Comparison of ENCODE assay signal across 17 cellular contexts in the genomic region with DNA sequence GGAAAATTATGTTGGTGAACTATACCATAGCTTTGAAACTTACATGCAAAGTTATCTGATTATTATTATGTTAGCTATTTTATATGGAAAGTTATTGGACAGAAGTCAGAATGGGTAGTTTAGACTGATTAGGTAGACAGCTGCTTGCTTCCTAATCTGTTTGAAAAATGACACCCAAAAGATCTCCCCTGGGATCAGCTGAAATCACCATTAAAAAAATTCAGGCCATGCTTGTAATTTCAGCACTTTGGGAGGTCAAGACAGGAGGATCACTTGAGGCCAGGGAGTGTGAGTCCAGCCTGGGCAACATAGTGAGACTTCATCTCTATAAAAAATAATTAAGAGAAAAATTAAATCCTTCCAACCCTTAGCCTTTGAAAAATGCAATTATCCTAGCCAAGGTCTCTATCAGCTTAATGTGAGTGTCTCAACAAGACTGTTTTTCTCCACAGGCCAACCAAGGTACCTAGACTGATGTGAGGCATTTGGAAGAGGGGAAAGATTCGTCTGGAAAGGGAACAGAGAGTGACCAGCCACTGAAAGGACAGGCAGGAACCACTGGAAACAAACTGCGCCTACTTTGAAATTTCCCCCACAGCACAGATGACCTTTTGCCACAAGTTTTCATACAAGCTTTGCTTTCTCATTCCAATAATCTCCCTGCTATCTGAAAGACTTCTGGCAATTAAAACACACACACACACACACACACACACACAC.
DNase-seq lines count a peak whose midpoint lies in the region; ATAC-seq and TF ChIP-seq lines count a peak whose summit lies in the region.
"Had no signal": no experiment of that assay in that cellular context is flagged by ENCODE, and none has a peak within 500 bp of the region (broad histone marks: within the 10 kb centered on the region; RNA-seq: fewer than 3 reads in every experiment).

No MANE protein-coding gene starts in this region.

- no peak for ATAC-seq in memory B cell (ENCODE audit: low read depth)
- ATAC-seq in GM21717 (IDR thresholded peaks at IDR 0.05; ENCODE audit: unreplicated experiment), result no peak
- ATAC-seq: A549; CD8-positive, alpha-beta T cell; right lobe of liver had no signal

- no peaks in the 10 kb centered on the region for H3K27me3 ChIP-seq in DOHH2 (ENCODE audit: control insufficient read depth, low read length)
- H3K27me3 ChIP-seq in WERI-Rb-1 (ENCODE audit: insufficient read depth, low read depth, severe bottlenecking), result no peaks in the 10 kb centered on the region
- H3K27me3 ChIP-seq: neutrophil, right lobe of liver, upper lobe of left lung had no signal

- H3K9me3 Mint-ChIP-seq in T-helper 2 cell treated with Interferon-gamma antibody and Interleukin-4, amounts not matched to agents 5 μg/mL and 100 μg/mL, for 36 hours, result no peaks in the 10 kb centered on the region
- H3K9me3 Mint-ChIP-seq in memory B cell, result no peaks in the 10 kb centered on the region
- H3K9me3 Mint-ChIP-seq in CD14-positive monocyte, result peaks cover 0 to under 1% (median 0%) of the 10 kb centered on the region in 7 donors
- H3K9me3 Mint-ChIP-seq: CD8-positive, alpha-beta T cell had no signal

- H3K4me2 ChIP-seq in DOHH2 (ENCODE audit: low read length), result peak overlapping the region; percentile 61
- H3K4me2 ChIP-seq: A549 had no signal

- peaks cover 26% of the 10 kb centered on the region for H3F3A ChIP-seq in DOHH2 (ENCODE audit: control insufficient read depth, insufficient read depth)

- H3K9me3 ChIP-seq in DOHH2 (ENCODE audit: control insufficient read depth, insufficient read depth, low read length) (peaks cover 6% of the 10 kb centered on the region; the same call in 1 of the 2 replicates), WERI-Rb-1 (ENCODE audit: severe bottlenecking) (peaks cover 3% of the 10 kb centered on the region)
- H3K9me3 ChIP-seq: A549, neutrophil, right lobe of liver, upper lobe of left lung had no signal

- intact Hi-C loops in CD14-positive monocyte (cut with micrococcal nuclease), result no loop called here

- H3K4me1 ChIP-seq in DOHH2 (ENCODE audit: control insufficient read depth, low read length), result peaks cover 92% of the 10 kb centered on the region

- peaks cover 62% of the 10 kb centered on the region for H3K4me1 Mint-ChIP-seq in T-helper 2 cell treated with Interferon-gamma antibody and Interleukin-4, amounts not matched to agents 5 μg/mL and 100 μg/mL, for 36 hours (ENCODE audit: low read depth)
- H3K4me1 Mint-ChIP-seq in memory B cell (peaks cover 32% of the 10 kb centered on the region), CD14-positive monocyte (no peaks in the 10 kb centered on the region)

- peak overlapping the region; percentile 56 for H3K4me3 ChIP-seq in DOHH2 (ENCODE audit: low read length)
- H3K4me3 ChIP-seq in WERI-Rb-1 (ENCODE audit: low read depth, low read length), result no peak overlapping the region
- H3K4me3 ChIP-seq: A549, right lobe of liver, upper lobe of left lung had no signal

- no peak for DNase-seq in T-helper 2 cell treated with Interferon-gamma antibody and Interleukin-4, amounts not matched to agents 5 μg/mL and 100 μg/mL, for 36 hours (ENCODE audit: low spot score)
- DNase-seq in T-helper 2 cell, result no peak
- DNase-seq in WERI-Rb-1, result peak; percentile 25
- no peak for DNase-seq in memory B cell (ENCODE audit: low spot score in 2 of 2)
- DNase-seq in CD14-positive monocyte (ENCODE audit: low spot score), result no peak
- DNase-seq in hippocampal formation (lab: John Stamatoyannopoulos, UW), result no peak
- DNase-seq: H7; hypothalamus; NCI-H1048; right lobe of liver; stimulated activated CD4-positive, alpha-beta T cell treated with anti-CD3 and anti-CD28 coated beads, Interleukin-4, amount 100 ng/mL, for 4 hours; upper lobe of left lung had no signal

- peak overlapping the region; percentile 48 for H3K4me3 Mint-ChIP-seq in T-helper 2 cell treated with Interferon-gamma antibody and Interleukin-4, amounts not matched to agents 5 μg/mL and 100 μg/mL, for 36 hours
- H3K4me3 Mint-ChIP-seq in memory B cell (no peak overlapping the region), CD14-positive monocyte (no peak overlapping the region)
- H3K4me3 Mint-ChIP-seq: CD8-positive, alpha-beta T cell had no signal

- peaks cover 16% of the 10 kb centered on the region for H3K36me3 ChIP-seq in DOHH2 (ENCODE audit: control insufficient read depth, low read length)
- H3K36me3 ChIP-seq in WERI-Rb-1, result no peaks in the 10 kb centered on the region
- H3K36me3 ChIP-seq: neutrophil, right lobe of liver, upper lobe of left lung had no signal

- no peaks in the 10 kb centered on the region for H3K9me2 ChIP-seq in DOHH2 (replicated peaks; ENCODE audit: control insufficient read depth, low read length)

- peaks cover 33% of the 10 kb centered on the region for H3K36me3 Mint-ChIP-seq in T-helper 2 cell treated with Interferon-gamma antibody and Interleukin-4, amounts not matched to agents 5 μg/mL and 100 μg/mL, for 36 hours (ENCODE audit: low read depth)
- H3K36me3 Mint-ChIP-seq in memory B cell (no peaks in the 10 kb centered on the region), CD14-positive monocyte (peaks cover 12 to 22% of the 10 kb centered on the region in 2 donors)

- peak overlapping the region; percentile 73 for H3K27ac Mint-ChIP-seq in T-helper 2 cell treated with Interferon-gamma antibody and Interleukin-4, amounts not matched to agents 5 μg/mL and 100 μg/mL, for 36 hours
- H3K27ac Mint-ChIP-seq in memory B cell, result peak overlapping the region; percentile 63
- peak overlapping the region in 1 of 7 donors; percentile 55 for H3K27ac Mint-ChIP-seq in CD14-positive monocyte

- H3K27ac ChIP-seq in DOHH2 (ENCODE audit: low read depth, low read length) (peak overlapping the region; percentile 95), WERI-Rb-1 (peak overlapping the region; percentile 41)
- H3K27ac ChIP-seq: A549, neutrophil, right lobe of liver, upper lobe of left lung had no signal

- TF ChIP-seq CTCF in DOHH2 (IDR thresholded peaks at IDR 0.05; ENCODE audit: low read depth, low read length, poor library complexity, severe bottlenecking), result no peak
- TF ChIP-seq CTCF in WERI-Rb-1 (IDR thresholded peaks at IDR 0.05; ENCODE audit: low read depth, low read length), result no peak
- TF ChIP-seq CTCF in CD14-positive monocyte (IDR thresholded peaks at IDR 0.05), result no peak

- no peaks in the 10 kb centered on the region for H4K20me1 ChIP-seq in DOHH2 (ENCODE audit: control insufficient read depth, insufficient read depth, low read depth, low read length)

- peaks cover 13% of the 10 kb centered on the region for H3K79me2 ChIP-seq in DOHH2 (ENCODE audit: control insufficient read depth, low read length)

- no peaks in the 10 kb centered on the region for H3K27me3 Mint-ChIP-seq in T-helper 2 cell treated with Interferon-gamma antibody and Interleukin-4, amounts not matched to agents 5 μg/mL and 100 μg/mL, for 36 hours (ENCODE audit: low read depth)
- H3K27me3 Mint-ChIP-seq in memory B cell (no peaks in the 10 kb centered on the region), CD14-positive monocyte (ENCODE audit: low read depth in 3 of 3) (peaks cover 0 to 1% (median 0%) of the 10 kb centered on the region in 3 donors)
